1 cellular context compared by ENCODE assay signal in the genomic region with DNA sequence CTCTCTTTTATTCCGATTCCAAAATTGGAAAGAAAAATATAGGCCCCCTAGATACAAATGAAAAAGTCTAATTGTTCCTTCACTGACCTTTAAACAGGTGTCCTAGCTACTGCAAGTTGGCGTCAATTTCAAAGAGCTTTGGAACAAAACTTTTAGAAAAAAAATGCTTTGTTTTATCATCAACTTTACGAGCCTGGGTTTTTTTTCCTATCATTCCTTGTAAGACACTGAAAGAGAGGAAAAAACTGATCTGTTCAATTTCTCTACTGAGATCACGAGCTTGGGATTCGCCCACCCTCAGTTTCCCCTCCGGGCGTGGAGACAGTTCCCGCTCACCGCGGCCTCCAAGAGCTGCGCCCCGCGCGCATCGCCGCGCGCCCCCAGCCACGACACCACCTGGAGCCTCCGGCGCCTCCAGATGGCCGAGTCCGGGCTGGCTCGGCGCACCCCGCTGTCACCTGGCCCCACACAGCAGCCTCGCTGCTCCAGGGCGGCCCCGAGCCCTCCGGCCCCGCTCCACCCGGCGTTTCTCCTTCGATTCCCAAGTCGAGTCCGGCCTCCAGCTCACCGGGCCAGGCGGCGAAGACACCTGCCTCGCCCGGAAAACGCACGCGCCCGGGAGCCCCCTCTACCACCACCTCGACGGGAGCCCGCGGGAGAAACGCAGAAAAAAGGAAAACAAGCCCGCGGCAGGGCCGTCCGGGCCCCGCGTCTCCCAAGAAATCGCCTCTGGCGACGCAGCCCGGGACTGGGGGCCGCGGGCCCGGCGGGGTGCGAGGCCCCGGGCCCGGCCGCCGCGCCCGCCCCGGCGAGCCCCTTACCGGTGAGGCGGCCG.
A peak's percentile ranks its signal among the peaks of the same experiment; 100 is the strongest.
TF ChIP-seq lines count a peak whose summit lies in the region.

No MANE protein-coding gene starts in this region.

TF ChIP-seq in HepG2, 621 proteins besides CTCF, POLR2A, EP300 and RAD21 (continued from another document and continues in another):
- TF ChIP-seq, protein P1, sequence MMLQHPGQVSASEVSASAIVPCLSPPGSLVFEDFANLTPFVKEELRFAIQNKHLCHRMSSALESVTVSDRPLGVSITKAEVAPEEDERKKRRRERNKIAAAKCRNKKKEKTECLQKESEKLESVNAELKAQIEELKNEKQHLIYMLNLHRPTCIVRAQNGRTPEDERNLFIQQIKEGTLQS (CRISPR knock-in tag; IDR thresholded peaks at IDR 0.05), result no peak
- peak; percentile 58; the same call in 1 of the 2 replicates for TF ChIP-seq FOXO1 (CRISPR knock-in tag; IDR thresholded peaks at IDR 0.05)
- 0 out of 2 replicates have a peak, but pooled peaks have one; percentile 37 for TF ChIP-seq ZFP41 (CRISPR knock-in tag; IDR thresholded peaks at IDR 0.05; ENCODE audit: borderline replicate concordance)
- TF ChIP-seq ZBTB7B (CRISPR knock-in tag; IDR thresholded peaks at IDR 0.05), result peak; percentile 68; the same call in 1 of the 2 replicates
- peak; percentile 56; the same call in 1 of the 2 replicates for TF ChIP-seq GABPB1 (CRISPR knock-in tag; IDR thresholded peaks at IDR 0.05)
- peak; percentile 62; the same call in 1 of the 2 replicates for TF ChIP-seq RBFOX2 (IDR thresholded peaks at IDR 0.05; ENCODE audit: low read depth, low read length)
- TF ChIP-seq HMGA1 (CRISPR knock-in tag; conservative IDR thresholded peaks at IDR 0.05), result no peak
- no peak for TF ChIP-seq FLYWCH1 (CRISPR knock-in tag; IDR thresholded peaks at IDR 0.05)
- TF ChIP-seq, protein P2, sequence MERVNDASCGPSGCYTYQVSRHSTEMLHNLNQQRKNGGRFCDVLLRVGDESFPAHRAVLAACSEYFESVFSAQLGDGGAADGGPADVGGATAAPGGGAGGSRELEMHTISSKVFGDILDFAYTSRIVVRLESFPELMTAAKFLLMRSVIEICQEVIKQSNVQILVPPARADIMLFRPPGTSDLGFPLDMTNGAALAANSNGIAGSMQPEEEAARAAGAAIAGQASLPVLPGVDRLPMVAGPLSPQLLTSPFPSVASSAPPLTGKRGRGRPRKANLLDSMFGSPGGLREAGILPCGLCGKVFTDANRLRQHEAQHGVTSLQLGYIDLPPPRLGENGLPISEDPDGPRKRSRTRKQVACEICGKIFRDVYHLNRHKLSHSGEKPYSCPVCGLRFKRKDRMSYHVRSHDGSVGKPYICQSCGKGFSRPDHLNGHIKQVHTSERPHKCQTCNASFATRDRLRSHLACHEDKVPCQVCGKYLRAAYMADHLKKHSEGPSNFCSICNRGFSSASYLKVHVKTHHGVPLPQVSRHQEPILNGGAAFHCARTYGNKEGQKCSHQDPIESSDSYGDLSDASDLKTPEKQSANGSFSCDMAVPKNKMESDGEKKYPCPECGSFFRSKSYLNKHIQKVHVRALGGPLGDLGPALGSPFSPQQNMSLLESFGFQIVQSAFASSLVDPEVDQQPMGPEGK (CRISPR knock-in tag; IDR thresholded peaks at IDR 0.05), result peak; percentile 63
- 0 out of 2 replicates have a peak, but pooled peaks have one; percentile 11 for TF ChIP-seq ZNF101 (CRISPR knock-in tag; IDR thresholded peaks at IDR 0.05; ENCODE audit: borderline replicate concordance, low read depth)
- TF ChIP-seq, protein P3, sequence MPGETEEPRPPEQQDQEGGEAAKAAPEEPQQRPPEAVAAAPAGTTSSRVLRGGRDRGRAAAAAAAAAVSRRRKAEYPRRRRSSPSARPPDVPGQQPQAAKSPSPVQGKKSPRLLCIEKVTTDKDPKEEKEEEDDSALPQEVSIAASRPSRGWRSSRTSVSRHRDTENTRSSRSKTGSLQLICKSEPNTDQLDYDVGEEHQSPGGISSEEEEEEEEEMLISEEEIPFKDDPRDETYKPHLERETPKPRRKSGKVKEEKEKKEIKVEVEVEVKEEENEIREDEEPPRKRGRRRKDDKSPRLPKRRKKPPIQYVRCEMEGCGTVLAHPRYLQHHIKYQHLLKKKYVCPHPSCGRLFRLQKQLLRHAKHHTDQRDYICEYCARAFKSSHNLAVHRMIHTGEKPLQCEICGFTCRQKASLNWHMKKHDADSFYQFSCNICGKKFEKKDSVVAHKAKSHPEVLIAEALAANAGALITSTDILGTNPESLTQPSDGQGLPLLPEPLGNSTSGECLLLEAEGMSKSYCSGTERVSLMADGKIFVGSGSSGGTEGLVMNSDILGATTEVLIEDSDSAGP (CRISPR knock-in tag; IDR thresholded peaks at IDR 0.05; ENCODE audit: borderline replicate concordance), result 0 out of 2 replicates have a peak, but pooled peaks have one; percentile 42
- no peak for TF ChIP-seq ZNF775 (CRISPR knock-in tag; IDR thresholded peaks at IDR 0.05; ENCODE audit: borderline replicate concordance)
- no peak for TF ChIP-seq TRIM24 (CRISPR knock-in tag; IDR thresholded peaks at IDR 0.05)
- TF ChIP-seq, protein P4, sequence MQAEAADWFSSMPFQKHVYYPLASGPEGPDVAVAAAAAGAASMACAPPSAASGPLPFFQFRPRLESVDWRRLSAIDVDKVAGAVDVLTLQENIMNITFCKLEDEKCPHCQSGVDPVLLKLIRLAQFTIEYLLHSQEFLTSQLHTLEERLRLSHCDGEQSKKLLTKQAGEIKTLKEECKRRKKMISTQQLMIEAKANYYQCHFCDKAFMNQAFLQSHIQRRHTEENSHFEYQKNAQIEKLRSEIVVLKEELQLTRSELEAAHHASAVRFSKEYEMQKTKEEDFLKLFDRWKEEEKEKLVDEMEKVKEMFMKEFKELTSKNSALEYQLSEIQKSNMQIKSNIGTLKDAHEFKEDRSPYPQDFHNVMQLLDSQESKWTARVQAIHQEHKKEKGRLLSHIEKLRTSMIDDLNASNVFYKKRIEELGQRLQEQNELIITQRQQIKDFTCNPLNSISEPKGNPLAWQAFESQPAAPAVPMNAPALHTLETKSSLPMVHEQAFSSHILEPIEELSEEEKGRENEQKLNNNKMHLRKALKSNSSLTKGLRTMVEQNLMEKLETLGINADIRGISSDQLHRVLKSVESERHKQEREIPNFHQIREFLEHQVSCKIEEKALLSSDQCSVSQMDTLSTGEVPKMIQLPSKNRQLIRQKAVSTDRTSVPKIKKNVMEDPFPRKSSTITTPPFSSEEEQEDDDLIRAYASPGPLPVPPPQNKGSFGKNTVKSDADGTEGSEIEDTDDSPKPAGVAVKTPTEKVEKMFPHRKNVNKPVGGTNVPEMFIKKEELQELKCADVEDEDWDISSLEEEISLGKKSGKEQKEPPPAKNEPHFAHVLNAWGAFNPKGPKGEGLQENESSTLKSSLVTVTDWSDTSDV (CRISPR knock-in tag; IDR thresholded peaks at IDR 0.05), result 0 out of 2 replicates have a peak, but pooled peaks have one; percentile 50
- TF ChIP-seq, protein P5, sequence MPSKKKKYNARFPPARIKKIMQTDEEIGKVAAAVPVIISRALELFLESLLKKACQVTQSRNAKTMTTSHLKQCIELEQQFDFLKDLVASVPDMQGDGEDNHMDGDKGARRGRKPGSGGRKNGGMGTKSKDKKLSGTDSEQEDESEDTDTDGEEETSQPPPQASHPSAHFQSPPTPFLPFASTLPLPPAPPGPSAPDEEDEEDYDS (CRISPR knock-in tag; IDR thresholded peaks at IDR 0.05), result no peak
- TF ChIP-seq, protein P6, sequence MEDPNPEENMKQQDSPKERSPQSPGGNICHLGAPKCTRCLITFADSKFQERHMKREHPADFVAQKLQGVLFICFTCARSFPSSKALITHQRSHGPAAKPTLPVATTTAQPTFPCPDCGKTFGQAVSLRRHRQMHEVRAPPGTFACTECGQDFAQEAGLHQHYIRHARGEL (CRISPR knock-in tag; IDR thresholded peaks at IDR 0.05), result no peak
- no peak for TF ChIP-seq XBP1 (CRISPR knock-in tag; IDR thresholded peaks at IDR 0.05)
- TF ChIP-seq, protein P7, sequence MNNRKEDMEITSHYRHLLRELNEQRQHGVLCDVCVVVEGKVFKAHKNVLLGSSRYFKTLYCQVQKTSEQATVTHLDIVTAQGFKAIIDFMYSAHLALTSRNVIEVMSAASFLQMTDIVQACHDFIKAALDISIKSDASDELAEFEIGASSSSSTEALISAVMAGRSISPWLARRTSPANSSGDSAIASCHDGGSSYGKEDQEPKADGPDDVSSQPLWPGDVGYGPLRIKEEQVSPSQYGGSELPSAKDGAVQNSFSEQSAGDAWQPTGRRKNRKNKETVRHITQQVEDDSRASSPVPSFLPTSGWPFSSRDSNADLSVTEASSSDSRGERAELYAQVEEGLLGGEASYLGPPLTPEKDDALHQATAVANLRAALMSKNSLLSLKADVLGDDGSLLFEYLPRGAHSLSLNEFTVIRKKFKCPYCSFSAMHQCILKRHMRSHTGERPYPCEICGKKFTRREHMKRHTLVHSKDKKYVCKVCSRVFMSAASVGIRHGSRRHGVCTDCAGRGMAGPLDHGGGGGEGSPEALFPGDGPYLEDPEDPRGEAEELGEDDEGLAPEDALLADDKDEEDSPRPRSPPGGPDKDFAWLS (CRISPR knock-in tag; IDR thresholded peaks at IDR 0.05; ENCODE audit: borderline replicate concordance), result no peak
- TF ChIP-seq, protein P8, sequence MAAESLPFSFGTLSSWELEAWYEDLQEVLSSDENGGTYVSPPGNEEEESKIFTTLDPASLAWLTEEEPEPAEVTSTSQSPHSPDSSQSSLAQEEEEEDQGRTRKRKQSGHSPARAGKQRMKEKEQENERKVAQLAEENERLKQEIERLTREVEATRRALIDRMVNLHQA (CRISPR knock-in tag; IDR thresholded peaks at IDR 0.05), result no peak
- TF ChIP-seq, protein P9, sequence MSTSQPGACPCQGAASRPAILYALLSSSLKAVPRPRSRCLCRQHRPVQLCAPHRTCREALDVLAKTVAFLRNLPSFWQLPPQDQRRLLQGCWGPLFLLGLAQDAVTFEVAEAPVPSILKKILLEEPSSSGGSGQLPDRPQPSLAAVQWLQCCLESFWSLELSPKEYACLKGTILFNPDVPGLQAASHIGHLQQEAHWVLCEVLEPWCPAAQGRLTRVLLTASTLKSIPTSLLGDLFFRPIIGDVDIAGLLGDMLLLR (CRISPR knock-in tag; IDR thresholded peaks at IDR 0.05), result no peak
- no peak for TF ChIP-seq ZC3H4 (CRISPR knock-in tag; IDR thresholded peaks at IDR 0.05; ENCODE audit: borderline replicate concordance)
- TF ChIP-seq ZFYVE20 (CRISPR knock-in tag; IDR thresholded peaks at IDR 0.05; ENCODE audit: borderline replicate concordance, low read depth), result no peak
- 0 out of 2 replicates have a peak, but pooled peaks have one; percentile 59 for TF ChIP-seq HNRNPL (IDR thresholded peaks at IDR 0.05; ENCODE audit: low read depth, low read length)
- TF ChIP-seq PLRG1 (conservative IDR thresholded peaks at IDR 0.05), result no peak
- TF ChIP-seq, protein P10, sequence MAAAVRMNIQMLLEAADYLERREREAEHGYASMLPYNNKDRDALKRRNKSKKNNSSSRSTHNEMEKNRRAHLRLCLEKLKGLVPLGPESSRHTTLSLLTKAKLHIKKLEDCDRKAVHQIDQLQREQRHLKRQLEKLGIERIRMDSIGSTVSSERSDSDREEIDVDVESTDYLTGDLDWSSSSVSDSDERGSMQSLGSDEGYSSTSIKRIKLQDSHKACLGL (CRISPR knock-in tag; IDR thresholded peaks at IDR 0.05), result peak; percentile 63; the same call in 1 of the 2 replicates
- TF ChIP-seq STAG1 (CRISPR knock-in tag; IDR thresholded peaks at IDR 0.05), result peak; percentile 54
- TF ChIP-seq ZNF724P (CRISPR knock-in tag; IDR thresholded peaks at IDR 0.05; ENCODE audit: borderline replicate concordance), result no peak
- no peak for TF ChIP-seq TAF1 (CRISPR knock-in tag; IDR thresholded peaks at IDR 0.05)
- TF ChIP-seq RNF2 (conservative IDR thresholded peaks at IDR 0.05; ENCODE audit: low read depth), result peak; percentile 26; the same call in 1 of the 2 replicates
- TF ChIP-seq, protein P11, sequence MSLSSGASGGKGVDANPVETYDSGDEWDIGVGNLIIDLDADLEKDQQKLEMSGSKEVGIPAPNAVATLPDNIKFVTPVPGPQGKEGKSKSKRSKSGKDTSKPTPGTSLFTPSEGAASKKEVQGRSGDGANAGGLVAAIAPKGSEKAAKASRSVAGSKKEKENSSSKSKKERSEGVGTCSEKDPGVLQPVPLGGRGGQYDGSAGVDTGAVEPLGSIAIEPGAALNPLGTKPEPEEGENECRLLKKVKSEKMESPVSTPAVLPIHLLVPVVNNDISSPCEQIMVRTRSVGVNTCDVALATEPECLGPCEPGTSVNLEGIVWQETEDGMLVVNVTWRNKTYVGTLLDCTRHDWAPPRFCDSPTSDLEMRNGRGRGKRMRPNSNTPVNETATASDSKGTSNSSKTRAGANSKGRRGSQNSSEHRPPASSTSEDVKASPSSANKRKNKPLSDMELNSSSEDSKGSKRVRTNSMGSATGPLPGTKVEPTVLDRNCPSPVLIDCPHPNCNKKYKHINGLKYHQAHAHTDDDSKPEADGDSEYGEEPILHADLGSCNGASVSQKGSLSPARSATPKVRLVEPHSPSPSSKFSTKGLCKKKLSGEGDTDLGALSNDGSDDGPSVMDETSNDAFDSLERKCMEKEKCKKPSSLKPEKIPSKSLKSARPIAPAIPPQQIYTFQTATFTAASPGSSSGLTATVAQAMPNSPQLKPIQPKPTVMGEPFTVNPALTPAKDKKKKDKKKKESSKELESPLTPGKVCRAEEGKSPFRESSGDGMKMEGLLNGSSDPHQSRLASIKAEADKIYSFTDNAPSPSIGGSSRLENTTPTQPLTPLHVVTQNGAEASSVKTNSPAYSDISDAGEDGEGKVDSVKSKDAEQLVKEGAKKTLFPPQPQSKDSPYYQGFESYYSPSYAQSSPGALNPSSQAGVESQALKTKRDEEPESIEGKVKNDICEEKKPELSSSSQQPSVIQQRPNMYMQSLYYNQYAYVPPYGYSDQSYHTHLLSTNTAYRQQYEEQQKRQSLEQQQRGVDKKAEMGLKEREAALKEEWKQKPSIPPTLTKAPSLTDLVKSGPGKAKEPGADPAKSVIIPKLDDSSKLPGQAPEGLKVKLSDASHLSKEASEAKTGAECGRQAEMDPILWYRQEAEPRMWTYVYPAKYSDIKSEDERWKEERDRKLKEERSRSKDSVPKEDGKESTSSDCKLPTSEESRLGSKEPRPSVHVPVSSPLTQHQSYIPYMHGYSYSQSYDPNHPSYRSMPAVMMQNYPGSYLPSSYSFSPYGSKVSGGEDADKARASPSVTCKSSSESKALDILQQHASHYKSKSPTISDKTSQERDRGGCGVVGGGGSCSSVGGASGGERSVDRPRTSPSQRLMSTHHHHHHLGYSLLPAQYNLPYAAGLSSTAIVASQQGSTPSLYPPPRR (CRISPR knock-in tag; IDR thresholded peaks at IDR 0.05; ENCODE audit: borderline replicate concordance), result no peak
- no peak for TF ChIP-seq TCF7 (IDR thresholded peaks at IDR 0.05; ENCODE audit: low read depth)
- TF ChIP-seq, protein P12, sequence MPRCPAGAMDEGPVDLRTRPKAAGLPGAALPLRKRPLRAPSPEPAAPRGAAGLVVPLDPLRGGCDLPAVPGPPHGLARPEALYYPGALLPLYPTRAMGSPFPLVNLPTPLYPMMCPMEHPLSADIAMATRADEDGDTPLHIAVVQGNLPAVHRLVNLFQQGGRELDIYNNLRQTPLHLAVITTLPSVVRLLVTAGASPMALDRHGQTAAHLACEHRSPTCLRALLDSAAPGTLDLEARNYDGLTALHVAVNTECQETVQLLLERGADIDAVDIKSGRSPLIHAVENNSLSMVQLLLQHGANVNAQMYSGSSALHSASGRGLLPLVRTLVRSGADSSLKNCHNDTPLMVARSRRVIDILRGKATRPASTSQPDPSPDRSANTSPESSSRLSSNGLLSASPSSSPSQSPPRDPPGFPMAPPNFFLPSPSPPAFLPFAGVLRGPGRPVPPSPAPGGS (CRISPR knock-in tag; IDR thresholded peaks at IDR 0.05), result no peak
- TF ChIP-seq, protein P13, sequence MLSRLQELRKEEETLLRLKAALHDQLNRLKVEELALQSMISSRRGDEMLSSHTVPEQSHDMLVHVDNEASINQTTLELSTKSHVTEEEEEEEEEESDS (CRISPR knock-in tag; IDR thresholded peaks at IDR 0.05; ENCODE audit: borderline replicate concordance), result no peak
- TF ChIP-seq ZNF282 (IDR thresholded peaks at IDR 0.05; ENCODE audit: partially characterized antibody), result no peak
